In genomic region chr7:116328161-116328560, GRCh38 we compare ENCODE assay signal across 1 cellular context.
TF ChIP-seq lines count a peak whose summit lies in the region.

No MANE protein-coding gene starts in this region.

TF ChIP-seq in HCT116, 20 proteins besides CTCF, POLR2A, EP300 and RAD21 (continued from another document):
- TF ChIP-seq REST (IDR thresholded peaks at IDR 0.05; ENCODE audit: low read depth) (no peak), TCF7L2 (IDR thresholded peaks at IDR 0.05; ENCODE audit: borderline replicate concordance, extremely low read depth, insufficient read depth, insufficient read length) (no peak)
